ENCODE assay signal across 9 cellular contexts in genomic region chr16:89685916-89686315, GRCh38. TPM values are rescaled to one million over a fixed set of nuclear protein-coding genes. Genes with fewer than 3 reads are reported as not detected.
A peak's percentile ranks its signal among the peaks of the same experiment; 100 is the strongest.
DNase-seq lines count a peak whose midpoint lies in the region; ATAC-seq and TF ChIP-seq lines count a peak whose summit lies in the region.
"Had no signal": no experiment of that assay in that cellular context is flagged by ENCODE, and none has a peak within 500 bp of the region (broad histone marks: within the 10 kb centered on the region; RNA-seq: fewer than 3 reads in every experiment).

No MANE protein-coding gene starts in this region.

- peaks cover 10 to 20% (median 12%) of the 10 kb centered on the region in 4 donors for H3K4me1 ChIP-seq in upper lobe of left lung

- 64% methylated on average over 1 of the region's 1 CpG; no CpG with 5 or more reads in 1 of the 2 donors for WGBS in upper lobe of left lung, 2 donors

- H3K9me3 ChIP-seq in upper lobe of left lung: no peaks in the 10 kb centered on the region
- H3K9me3 ChIP-seq: tibial nerve had no signal

- peaks cover 0 to 9% (median 6%) of the 10 kb centered on the region in 4 donors for H3K36me3 ChIP-seq in upper lobe of left lung

- ATAC-seq in left ventricle myocardium superior (no peak), memory B cell (ENCODE audit: low read depth) (no peak), upper lobe of left lung (ENCODE audit: low FRiP score in 2 of 2) (no peak), HG03520 (IDR thresholded peaks at IDR 0.05; ENCODE audit: unreplicated experiment) (no peak), GM21529 (IDR thresholded peaks at IDR 0.05; ENCODE audit: unreplicated experiment) (no peak)
- ATAC-seq in activated T-helper 17 cell treated with anti-CD3 and anti-CD28 coated beads, Interleukin-2, amount 50 U/mL, for 72 hours (replicated peaks): no peak

- H3K27me3 Mint-ChIP-seq in activated T-helper 17 cell treated with anti-CD3 and anti-CD28 coated beads, Interleukin-2, amount 50 U/mL, for 72 hours: no peaks in the 10 kb centered on the region
- no peaks in the 10 kb centered on the region for H3K27me3 Mint-ChIP-seq in memory B cell

- H3K27me3 ChIP-seq in upper lobe of left lung: no peaks in the 10 kb centered on the region
- H3K27me3 ChIP-seq: tibial nerve had no signal

- no peak for TF ChIP-seq EP300 in upper lobe of left lung (IDR thresholded peaks at IDR 0.05)

- TF ChIP-seq POLR2A in upper lobe of left lung (IDR thresholded peaks at IDR 0.05): no peak

- H3K36me3 Mint-ChIP-seq in activated T-helper 17 cell treated with anti-CD3 and anti-CD28 coated beads, Interleukin-2, amount 50 U/mL, for 72 hours (ENCODE audit: low read depth): peaks cover 16% of the 10 kb centered on the region
- peaks cover 4% of the 10 kb centered on the region for H3K36me3 Mint-ChIP-seq in memory B cell

- peak overlapping the region; percentile 90 for H3K4me3 Mint-ChIP-seq in activated T-helper 17 cell treated with anti-CD3 and anti-CD28 coated beads, Interleukin-2, amount 50 U/mL, for 72 hours
- peak overlapping the region; percentile 96 for H3K4me3 Mint-ChIP-seq in memory B cell

- intact Hi-C loops in cardiac septum (cut with DNase I): no loop called here
- intact Hi-C loops in left ventricle myocardium superior (cut with micrococcal nuclease): no loop called here

- H3K4me3 ChIP-seq in upper lobe of left lung: peak overlapping the region in 3 of 4 donors; percentile 71 to 95 (median 72)

- H3K27ac ChIP-seq in upper lobe of left lung: no peak overlapping the region

- H3K4me1 Mint-ChIP-seq in activated T-helper 17 cell treated with anti-CD3 and anti-CD28 coated beads, Interleukin-2, amount 50 U/mL, for 72 hours: peaks cover 11% of the 10 kb centered on the region
- peaks cover 8% of the 10 kb centered on the region for H3K4me1 Mint-ChIP-seq in memory B cell

- H3K27ac Mint-ChIP-seq in activated T-helper 17 cell treated with anti-CD3 and anti-CD28 coated beads, Interleukin-2, amount 50 U/mL, for 72 hours: no peak overlapping the region
- peak overlapping the region; percentile 89 for H3K27ac Mint-ChIP-seq in memory B cell

- TF ChIP-seq CTCF in upper lobe of left lung (IDR thresholded peaks at IDR 0.05): no peak

- no peaks in the 10 kb centered on the region for H3K9me3 Mint-ChIP-seq in activated T-helper 17 cell treated with anti-CD3 and anti-CD28 coated beads, Interleukin-2, amount 50 U/mL, for 72 hours
- no peaks in the 10 kb centered on the region for H3K9me3 Mint-ChIP-seq in memory B cell

- DNase-seq in cardiac septum (ENCODE audit: low spot score): peak; percentile 60
- DNase-seq in left ventricle myocardium superior: no peak
- no peak for DNase-seq in memory B cell (ENCODE audit: low spot score in 2 of 2)
- DNase-seq in upper lobe of left lung: no peak
- no peak for DNase-seq in NCI-H1930 (lab: John Stamatoyannopoulos, UW)

RNA-seq across cellular contexts. Expression of gene CDK10, which starts 0.6 kb away (rescaled TPM):
- total RNA-seq in cardiac septum (32.9 TPM), left ventricle myocardium superior (23.6 TPM), upper lobe of left lung (100 to 1,000 TPM in 2 of 6 donors, 10 to 100 TPM in 4; 38.4 to 197 (median 85.3) TPM)
- total RNA-seq in activated T-helper 17 cell treated with anti-CD3 and anti-CD28 coated beads, Interleukin-2, amount 50 U/mL, for 72 hours: 10 to 100 TPM; 81.1 to 98.8 TPM

RNA-seq across cellular contexts. Expression of gene SPATA2L, which starts 15.6 kb away (rescaled TPM):
- total RNA-seq in cardiac septum (4.4 TPM), left ventricle myocardium superior (2.3 TPM), upper lobe of left lung (10 to 100 TPM; 11.5 to 49.3 (median 26.5) TPM)
- 1 to 10 TPM; 4.4 to 5.0 TPM for total RNA-seq in activated T-helper 17 cell treated with anti-CD3 and anti-CD28 coated beads, Interleukin-2, amount 50 U/mL, for 72 hours

RNA-seq across cellular contexts. Expression of gene SPATA33, which starts 28.3 kb away (rescaled TPM):
- total RNA-seq in cardiac septum: 4.3 TPM
- total RNA-seq in left ventricle myocardium superior: 2.6 TPM
- total RNA-seq in activated T-helper 17 cell treated with anti-CD3 and anti-CD28 coated beads, Interleukin-2, amount 50 U/mL, for 72 hours: 10 to 100 TPM; 13.3 to 21.5 TPM
- total RNA-seq in upper lobe of left lung: 10 to 100 TPM in 3 of 6 donors, 1 to 10 TPM in 3; 5.8 to 22.0 (median 8.8) TPM

RNA-seq across cellular contexts. Expression of gene CHMP1A, which starts 28.4 kb away (rescaled TPM):
- total RNA-seq in cardiac septum: 46.0 TPM
- 36.5 TPM for total RNA-seq in left ventricle myocardium superior
- total RNA-seq in activated T-helper 17 cell treated with anti-CD3 and anti-CD28 coated beads, Interleukin-2, amount 50 U/mL, for 72 hours: 10 to 100 TPM; 63.8 to 95.6 TPM
- 100 to 1,000 TPM in 1 of 6 donors, 10 to 100 TPM in 5; 51.4 to 117 (median 97.8) TPM for total RNA-seq in upper lobe of left lung

RNA-seq across cellular contexts. Expression of gene VPS9D1, which starts 34.8 kb away (rescaled TPM):
- total RNA-seq in cardiac septum (19.7 TPM), left ventricle myocardium superior (13.7 TPM), upper lobe of left lung (10 to 100 TPM in 5 of 6 donors, 1 to 10 TPM in 1; 7.4 to 45.1 (median 20.2) TPM)
- 1 to 10 TPM; 1.7 to 4.1 TPM for total RNA-seq in activated T-helper 17 cell treated with anti-CD3 and anti-CD28 coated beads, Interleukin-2, amount 50 U/mL, for 72 hours
